In genomic region chr19:45717983-45718650, GRCh38 we compare ENCODE assay signal across 6 cellular contexts. TPM values are rescaled to one million over a fixed set of nuclear protein-coding genes. Genes with fewer than 3 reads are reported as not detected.
DNase-seq lines count a peak whose midpoint lies in the region; ATAC-seq and TF ChIP-seq lines count a peak whose summit lies in the region.

No MANE protein-coding gene starts in this region.

- WGBS in adrenal gland, 4 donors: 43 to 65% (median 55%) methylated on average over 9 to 12 of the region's 12 CpGs

- no peaks in the 10 kb centered on the region for H3K9me3 ChIP-seq in adrenal gland (replicated peaks in 1 of 3)
- no peaks in the 10 kb centered on the region for H3K9me3 ChIP-seq in mucosa of rectum (ENCODE audit: control insufficient read depth in 2 of 2, low read length in 2 of 2)

- H3K27ac ChIP-seq in adrenal gland: peak overlapping the region; percentile 78 to 95 (median 88)
- peak overlapping the region; percentile 96 to 97 for H3K27ac ChIP-seq in mucosa of rectum (ENCODE audit: low read depth in 2 of 2, low read length in 2 of 2)

- H3K9ac ChIP-seq in mucosa of rectum (ENCODE audit: low read depth in 1 of 2, low read length in 2 of 2): peak overlapping the region; percentile 83 to 89

- no peak for DNase-seq in GM06990 (ENCODE audit: extremely low read depth, insufficient read length)
- DNase-seq in adrenal gland: peak in 6 of 7 donors; percentile 50 to 75 (median 70)
- DNase-seq in NCI-H748 treated with DMSO at 0.1 percent for 48 hours (lab: John Stamatoyannopoulos, UW): no peak
- DNase-seq in inferior parietal cortex (ENCODE audit: extremely low spot score): no peak

- no peak for ATAC-seq in GM21390 (IDR thresholded peaks at IDR 0.05; ENCODE audit: unreplicated experiment)

- H3K4me3 ChIP-seq in GM06990 (replicated peaks; ENCODE audit: low read depth, low read length) (peak overlapping the region; percentile 66), adrenal gland (peak overlapping the region in 2 of 4 donors; percentile 57 to 65), mucosa of rectum (ENCODE audit: low read length in 2 of 2) (peak overlapping the region; percentile 75 to 85)

- peak in 1 of 2 donors; percentile 7 for TF ChIP-seq POLR2A in adrenal gland (IDR thresholded peaks at IDR 0.05)

- H3K4me1 ChIP-seq in adrenal gland (replicated peaks in 1 of 2) (peaks cover 15 to 16% of the 10 kb centered on the region in 2 donors), mucosa of rectum (ENCODE audit: control insufficient read depth in 2 of 2, insufficient read depth in 2 of 2, low read length in 2 of 2) (peaks cover 17 to 34% of the 10 kb centered on the region in 2 donors)

- intact Hi-C loops in adrenal gland (cut with DNase I): no loop called here

- H3K36me3 ChIP-seq in GM06990 (ENCODE audit: control insufficient read depth, insufficient read depth, low read length) (peaks cover 15% of the 10 kb centered on the region), adrenal gland (replicated peaks in 1 of 2) (no peaks in the 10 kb centered on the region), mucosa of rectum (ENCODE audit: control insufficient read depth in 2 of 2, insufficient read depth in 2 of 2, low read length in 2 of 2) (peaks cover 4 to 6% of the 10 kb centered on the region in 2 donors)

- no peaks in the 10 kb centered on the region for H3K27me3 ChIP-seq in GM06990 (replicated peaks; ENCODE audit: control insufficient read depth, insufficient read depth, low read length)
- no peaks in the 10 kb centered on the region for H3K27me3 ChIP-seq in adrenal gland
- H3K27me3 ChIP-seq in mucosa of rectum (ENCODE audit: control insufficient read depth in 2 of 2, insufficient read depth in 2 of 2, low read length in 2 of 2): no peaks in the 10 kb centered on the region

- TF ChIP-seq CTCF in GM06990 (IDR thresholded peaks at IDR 0.05; ENCODE audit: insufficient read depth, low read length, poor library complexity, severe bottlenecking) (no peak), adrenal gland (IDR thresholded peaks at IDR 0.05) (no peak)

RNA-seq across cellular contexts. Expression of gene FBXO46, which starts 12.6 kb away (rescaled TPM):
- 10 to 100 TPM in 7 of 8 donors, 1 to 10 TPM in 1; 5.7 to 25.6 (median 12.0) TPM for total RNA-seq in adrenal gland
- 10 to 100 TPM in 1 of 3 donors, 1 to 10 TPM in 2; 3.2 to 19.5 (median 9.1) TPM for polyA plus RNA-seq in adrenal gland

RNA-seq across cellular contexts. Expression of gene MEIOSIN, which starts 15.1 kb away (rescaled TPM):
- total RNA-seq in adrenal gland: not detected
- under 1 TPM in 2 of 3 donors, not detected in 1; 0.03 to 0.05 TPM for polyA plus RNA-seq in adrenal gland

RNA-seq across cellular contexts. Expression of gene QPCTL, which starts 25.7 kb away (rescaled TPM):
- 10 to 100 TPM in 4 of 8 donors, 1 to 10 TPM in 4; 2.8 to 14.4 (median 10.7) TPM for total RNA-seq in adrenal gland
- 10 to 100 TPM in 2 of 3 donors, 1 to 10 TPM in 1; 5.2 to 17.2 (median 14.1) TPM for polyA plus RNA-seq in adrenal gland

RNA-seq across cellular contexts. Expression of gene SNRPD2, which starts 26.4 kb away (rescaled TPM):
- total RNA-seq in adrenal gland: 100 to 1,000 TPM; 179 to 382 (median 294) TPM
- polyA plus RNA-seq in adrenal gland: 100 to 1,000 TPM; 233 to 440 (median 329) TPM

RNA-seq across cellular contexts. Expression of gene GIPR, which starts 50.1 kb away (rescaled TPM):
- total RNA-seq in adrenal gland: under 1 TPM in 5 of 8 donors, not detected in 3; 0.28 to 0.94 (median 0.53) TPM
- 1 to 10 TPM in 1 of 3 donors, under 1 TPM in 1, not detected in 1; 0.80 to 1.8 TPM for polyA plus RNA-seq in adrenal gland

Comparison
In these comparisons a context has a peak if more than half of its experiments do, and no peak if none do; other contexts are left out.
1. DNase-seq: peak in adrenal gland (6 of 7); none in GM06990 (single experiment), NCI-H748 treated with DMSO at 0.1 percent for 48 hours (single experiment) and inferior parietal cortex (single experiment).